1 cellular context compared by ENCODE assay signal in the genomic region with DNA sequence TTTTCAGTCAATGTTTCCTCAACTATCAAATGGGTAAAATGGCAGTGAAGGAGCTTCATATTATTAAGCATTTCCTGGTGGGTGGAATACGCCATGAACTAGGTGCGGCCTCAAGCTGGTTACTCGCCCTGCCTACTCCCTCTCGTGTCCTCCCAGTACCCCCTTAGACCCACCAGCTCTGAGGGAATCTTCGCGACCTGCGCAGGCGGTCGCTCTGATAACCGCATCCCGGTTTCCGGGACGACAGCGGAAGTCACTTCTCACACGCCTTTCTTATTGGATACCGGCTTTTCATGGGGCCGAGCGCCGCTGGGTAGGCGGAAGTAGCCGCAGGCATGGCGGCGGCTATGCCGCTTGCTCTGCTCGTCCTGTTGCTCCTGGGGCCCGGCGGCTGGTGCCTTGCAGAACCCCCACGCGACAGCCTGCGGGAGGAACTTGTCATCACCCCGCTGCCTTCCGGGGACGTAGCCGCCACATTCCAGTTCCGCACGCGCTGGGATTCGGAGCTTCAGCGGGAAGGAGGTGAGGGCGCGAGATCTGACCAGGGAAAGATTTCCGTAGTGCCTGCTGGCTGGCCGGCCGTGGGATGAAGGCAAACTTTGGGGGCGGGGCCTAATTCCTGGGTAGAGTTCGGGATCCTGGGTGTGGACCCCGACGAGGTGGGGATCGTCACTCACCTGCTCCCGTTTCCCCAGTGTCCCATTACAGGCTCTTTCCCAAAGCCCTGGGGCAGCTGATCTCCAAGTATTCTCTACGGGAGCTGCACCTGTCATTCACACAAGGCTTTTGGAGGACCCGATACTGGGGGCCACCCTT.
A peak's percentile ranks its signal among the peaks of the same experiment; 100 is the strongest.
TF ChIP-seq lines count a peak whose summit lies in the region.

A gene (plus strand): TSS at position 320 of the 816 bp plus-strand sequence. CDS start 16 bp downstream, at position 336.

TF ChIP-seq in HepG2, 621 proteins besides CTCF, POLR2A, EP300 and RAD21 (continued from another document and continues in another):
- TF ChIP-seq, protein P1, sequence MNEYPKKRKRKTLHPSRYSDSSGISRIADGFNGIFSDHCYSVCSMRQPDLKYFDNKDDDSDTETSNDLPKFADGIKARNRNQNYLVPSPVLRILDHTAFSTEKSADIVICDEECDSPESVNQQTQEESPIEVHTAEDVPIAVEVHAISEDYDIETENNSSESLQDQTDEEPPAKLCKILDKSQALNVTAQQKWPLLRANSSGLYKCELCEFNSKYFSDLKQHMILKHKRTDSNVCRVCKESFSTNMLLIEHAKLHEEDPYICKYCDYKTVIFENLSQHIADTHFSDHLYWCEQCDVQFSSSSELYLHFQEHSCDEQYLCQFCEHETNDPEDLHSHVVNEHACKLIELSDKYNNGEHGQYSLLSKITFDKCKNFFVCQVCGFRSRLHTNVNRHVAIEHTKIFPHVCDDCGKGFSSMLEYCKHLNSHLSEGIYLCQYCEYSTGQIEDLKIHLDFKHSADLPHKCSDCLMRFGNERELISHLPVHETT (CRISPR knock-in tag; conservative IDR thresholded peaks at IDR 0.05), result peak; percentile 56; the same call in 1 of the 2 replicates
- TF ChIP-seq TAF15 (IDR thresholded peaks at IDR 0.05; ENCODE audit: low read depth, low read length, poor library complexity, severe bottlenecking) (no peak), MEF2D (CRISPR knock-in tag; IDR thresholded peaks at IDR 0.05) (peak; percentile 86), HOXA3 (CRISPR knock-in tag; IDR thresholded peaks at IDR 0.05) (peak; percentile 98), XRCC5 (optimal IDR thresholded peaks at IDR 0.05; ENCODE audit: low read length) (peak; percentile 75), KDM3A (CRISPR knock-in tag; IDR thresholded peaks at IDR 0.05; ENCODE audit: low read depth) (peak; percentile 65; the same call in 1 of the 2 replicates), KLF11 (CRISPR knock-in tag; IDR thresholded peaks at IDR 0.05) (peak; percentile 95), SOX6 (IDR thresholded peaks at IDR 0.05) (no peak), SOX6 (CRISPR knock-in tag; IDR thresholded peaks at IDR 0.05) (peak; percentile 59), NFKBIZ (CRISPR knock-in tag; IDR thresholded peaks at IDR 0.05) (peak; percentile 81), ZNF572 (CRISPR knock-in tag; IDR thresholded peaks at IDR 0.05) (peak; percentile 96; the same call in 1 of the 2 replicates), KMT2A (CRISPR knock-in tag; IDR thresholded peaks at IDR 0.05) (peak; percentile 97), NR3C1 (CRISPR knock-in tag; IDR thresholded peaks at IDR 0.05) (no peak), PAWR (CRISPR knock-in tag; IDR thresholded peaks at IDR 0.05; ENCODE audit: borderline replicate concordance) (no peak), ZNF329 (CRISPR knock-in tag; IDR thresholded peaks at IDR 0.05; ENCODE audit: low read depth) (peak; percentile 80; the same call in 1 of the 2 replicates), SMYD3 (CRISPR knock-in tag; IDR thresholded peaks at IDR 0.05) (peak; percentile 82), HNF4A (CRISPR knock-in tag; IDR thresholded peaks at IDR 0.05) (no peak; the same call in 1 of the 2 replicates), SCMH1 (CRISPR knock-in tag; IDR thresholded peaks at IDR 0.05; ENCODE audit: borderline replicate concordance) (no peak), SIN3B (IDR thresholded peaks at IDR 0.05; ENCODE audit: low read length) (peak; percentile 95), ZNF124 (CRISPR knock-in tag; IDR thresholded peaks at IDR 0.05) (peak; percentile 96), SRSF1 (optimal IDR thresholded peaks at IDR 0.05; ENCODE audit: low read depth, low read length) (peak; percentile 97), ZNF891 (CRISPR knock-in tag; IDR thresholded peaks at IDR 0.05) (peak; percentile 99), BCL6 (CRISPR knock-in tag; IDR thresholded peaks at IDR 0.05) (peak; percentile 47), GZF1 (CRISPR knock-in tag; IDR thresholded peaks at IDR 0.05) (peak; percentile 88; the same call in 1 of the 2 replicates), ZBTB1 (CRISPR knock-in tag; IDR thresholded peaks at IDR 0.05; ENCODE audit: borderline replicate concordance) (0 out of 2 replicates have a peak, but pooled peaks have one; percentile 46), SATB2 (CRISPR knock-in tag; IDR thresholded peaks at IDR 0.05) (0 out of 2 replicates have a peak, but pooled peaks have one; percentile 92), SALL1 (CRISPR knock-in tag; IDR thresholded peaks at IDR 0.05) (peak; percentile 89), MED13 (CRISPR knock-in tag; IDR thresholded peaks at IDR 0.05) (peak; percentile 73; the same call in 1 of the 2 replicates), ZNF331 (CRISPR knock-in tag; IDR thresholded peaks at IDR 0.05) (peak; percentile 78; the same call in 1 of the 2 replicates), ERF (CRISPR knock-in tag; IDR thresholded peaks at IDR 0.05) (peak; percentile 95), TRIM24 (CRISPR knock-in tag; IDR thresholded peaks at IDR 0.05) (no peak), ZZZ3 (CRISPR knock-in tag; IDR thresholded peaks at IDR 0.05; ENCODE audit: borderline replicate concordance) (peak; percentile 18; the same call in 1 of the 2 replicates), FOXJ3 (CRISPR knock-in tag; IDR thresholded peaks at IDR 0.05; ENCODE audit: borderline replicate concordance) (peak; percentile 78; the same call in 1 of the 2 replicates), NR2F1 (CRISPR knock-in tag; IDR thresholded peaks at IDR 0.05) (no peak), ZNF549 (CRISPR knock-in tag; IDR thresholded peaks at IDR 0.05) (peak; percentile 23; the same call in 1 of the 2 replicates), PLRG1 (conservative IDR thresholded peaks at IDR 0.05) (no peak), ADNP (CRISPR knock-in tag; IDR thresholded peaks at IDR 0.05) (no peak)
- TF ChIP-seq, protein P2, sequence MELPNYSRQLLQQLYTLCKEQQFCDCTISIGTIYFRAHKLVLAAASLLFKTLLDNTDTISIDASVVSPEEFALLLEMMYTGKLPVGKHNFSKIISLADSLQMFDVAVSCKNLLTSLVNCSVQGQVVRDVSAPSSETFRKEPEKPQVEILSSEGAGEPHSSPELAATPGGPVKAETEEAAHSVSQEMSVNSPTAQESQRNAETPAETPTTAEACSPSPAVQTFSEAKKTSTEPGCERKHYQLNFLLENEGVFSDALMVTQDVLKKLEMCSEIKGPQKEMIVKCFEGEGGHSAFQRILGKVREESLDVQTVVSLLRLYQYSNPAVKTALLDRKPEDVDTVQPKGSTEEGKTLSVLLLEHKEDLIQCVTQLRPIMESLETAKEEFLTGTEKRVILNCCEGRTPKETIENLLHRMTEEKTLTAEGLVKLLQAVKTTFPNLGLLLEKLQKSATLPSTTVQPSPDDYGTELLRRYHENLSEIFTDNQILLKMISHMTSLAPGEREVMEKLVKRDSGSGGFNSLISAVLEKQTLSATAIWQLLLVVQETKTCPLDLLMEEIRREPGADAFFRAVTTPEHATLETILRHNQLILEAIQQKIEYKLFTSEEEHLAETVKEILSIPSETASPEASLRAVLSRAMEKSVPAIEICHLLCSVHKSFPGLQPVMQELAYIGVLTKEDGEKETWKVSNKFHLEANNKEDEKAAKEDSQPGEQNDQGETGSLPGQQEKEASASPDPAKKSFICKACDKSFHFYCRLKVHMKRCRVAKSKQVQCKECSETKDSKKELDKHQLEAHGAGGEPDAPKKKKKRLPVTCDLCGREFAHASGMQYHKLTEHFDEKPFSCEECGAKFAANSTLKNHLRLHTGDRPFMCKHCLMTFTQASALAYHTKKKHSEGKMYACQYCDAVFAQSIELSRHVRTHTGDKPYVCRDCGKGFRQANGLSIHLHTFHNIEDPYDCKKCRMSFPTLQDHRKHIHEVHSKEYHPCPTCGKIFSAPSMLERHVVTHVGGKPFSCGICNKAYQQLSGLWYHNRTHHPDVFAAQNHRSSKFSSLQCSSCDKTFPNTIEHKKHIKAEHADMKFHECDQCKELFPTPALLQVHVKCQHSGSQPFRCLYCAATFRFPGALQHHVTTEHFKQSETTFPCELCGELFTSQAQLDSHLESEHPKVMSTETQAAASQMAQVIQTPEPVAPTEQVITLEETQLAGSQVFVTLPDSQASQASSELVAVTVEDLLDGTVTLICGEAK (IDR thresholded peaks at IDR 0.05), result peak; percentile 74
- TF ChIP-seq, protein P2 (CRISPR knock-in tag; IDR thresholded peaks at IDR 0.05), result peak; percentile 92; the same call in 1 of the 2 replicates
- TF ChIP-seq, protein P3, sequence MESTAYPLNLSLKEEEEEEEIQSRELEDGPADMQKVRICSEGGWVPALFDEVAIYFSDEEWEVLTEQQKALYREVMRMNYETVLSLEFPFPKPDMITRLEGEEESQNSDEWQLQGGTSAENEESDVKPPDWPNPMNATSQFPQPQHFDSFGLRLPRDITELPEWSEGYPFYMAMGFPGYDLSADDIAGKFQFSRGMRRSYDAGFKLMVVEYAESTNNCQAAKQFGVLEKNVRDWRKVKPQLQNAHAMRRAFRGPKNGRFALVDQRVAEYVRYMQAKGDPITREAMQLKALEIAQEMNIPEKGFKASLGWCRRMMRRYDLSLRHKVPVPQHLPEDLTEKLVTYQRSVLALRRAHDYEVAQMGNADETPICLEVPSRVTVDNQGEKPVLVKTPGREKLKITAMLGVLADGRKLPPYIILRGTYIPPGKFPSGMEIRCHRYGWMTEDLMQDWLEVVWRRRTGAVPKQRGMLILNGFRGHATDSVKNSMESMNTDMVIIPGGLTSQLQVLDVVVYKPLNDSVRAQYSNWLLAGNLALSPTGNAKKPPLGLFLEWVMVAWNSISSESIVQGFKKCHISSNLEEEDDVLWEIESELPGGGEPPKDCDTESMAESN (CRISPR knock-in tag; conservative IDR thresholded peaks at IDR 0.05), result peak; percentile 96
- TF ChIP-seq, protein P4, sequence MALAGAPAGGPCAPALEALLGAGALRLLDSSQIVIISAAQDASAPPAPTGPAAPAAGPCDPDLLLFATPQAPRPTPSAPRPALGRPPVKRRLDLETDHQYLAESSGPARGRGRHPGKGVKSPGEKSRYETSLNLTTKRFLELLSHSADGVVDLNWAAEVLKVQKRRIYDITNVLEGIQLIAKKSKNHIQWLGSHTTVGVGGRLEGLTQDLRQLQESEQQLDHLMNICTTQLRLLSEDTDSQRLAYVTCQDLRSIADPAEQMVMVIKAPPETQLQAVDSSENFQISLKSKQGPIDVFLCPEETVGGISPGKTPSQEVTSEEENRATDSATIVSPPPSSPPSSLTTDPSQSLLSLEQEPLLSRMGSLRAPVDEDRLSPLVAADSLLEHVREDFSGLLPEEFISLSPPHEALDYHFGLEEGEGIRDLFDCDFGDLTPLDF (CRISPR knock-in tag; IDR thresholded peaks at IDR 0.05), result peak; percentile 76
- TF ChIP-seq, protein P5, sequence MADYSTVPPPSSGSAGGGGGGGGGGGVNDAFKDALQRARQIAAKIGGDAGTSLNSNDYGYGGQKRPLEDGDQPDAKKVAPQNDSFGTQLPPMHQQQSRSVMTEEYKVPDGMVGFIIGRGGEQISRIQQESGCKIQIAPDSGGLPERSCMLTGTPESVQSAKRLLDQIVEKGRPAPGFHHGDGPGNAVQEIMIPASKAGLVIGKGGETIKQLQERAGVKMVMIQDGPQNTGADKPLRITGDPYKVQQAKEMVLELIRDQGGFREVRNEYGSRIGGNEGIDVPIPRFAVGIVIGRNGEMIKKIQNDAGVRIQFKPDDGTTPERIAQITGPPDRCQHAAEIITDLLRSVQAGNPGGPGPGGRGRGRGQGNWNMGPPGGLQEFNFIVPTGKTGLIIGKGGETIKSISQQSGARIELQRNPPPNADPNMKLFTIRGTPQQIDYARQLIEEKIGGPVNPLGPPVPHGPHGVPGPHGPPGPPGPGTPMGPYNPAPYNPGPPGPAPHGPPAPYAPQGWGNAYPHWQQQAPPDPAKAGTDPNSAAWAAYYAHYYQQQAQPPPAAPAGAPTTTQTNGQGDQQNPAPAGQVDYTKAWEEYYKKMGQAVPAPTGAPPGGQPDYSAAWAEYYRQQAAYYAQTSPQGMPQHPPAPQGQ (CRISPR knock-in tag; IDR thresholded peaks at IDR 0.05; ENCODE audit: borderline replicate concordance), result no peak
- TF ChIP-seq, protein P6, sequence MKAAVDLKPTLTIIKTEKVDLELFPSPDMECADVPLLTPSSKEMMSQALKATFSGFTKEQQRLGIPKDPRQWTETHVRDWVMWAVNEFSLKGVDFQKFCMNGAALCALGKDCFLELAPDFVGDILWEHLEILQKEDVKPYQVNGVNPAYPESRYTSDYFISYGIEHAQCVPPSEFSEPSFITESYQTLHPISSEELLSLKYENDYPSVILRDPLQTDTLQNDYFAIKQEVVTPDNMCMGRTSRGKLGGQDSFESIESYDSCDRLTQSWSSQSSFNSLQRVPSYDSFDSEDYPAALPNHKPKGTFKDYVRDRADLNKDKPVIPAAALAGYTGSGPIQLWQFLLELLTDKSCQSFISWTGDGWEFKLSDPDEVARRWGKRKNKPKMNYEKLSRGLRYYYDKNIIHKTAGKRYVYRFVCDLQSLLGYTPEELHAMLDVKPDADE (CRISPR knock-in tag; IDR thresholded peaks at IDR 0.05), result peak; percentile 85; the same call in 1 of the 2 replicates
- TF ChIP-seq, protein P7, sequence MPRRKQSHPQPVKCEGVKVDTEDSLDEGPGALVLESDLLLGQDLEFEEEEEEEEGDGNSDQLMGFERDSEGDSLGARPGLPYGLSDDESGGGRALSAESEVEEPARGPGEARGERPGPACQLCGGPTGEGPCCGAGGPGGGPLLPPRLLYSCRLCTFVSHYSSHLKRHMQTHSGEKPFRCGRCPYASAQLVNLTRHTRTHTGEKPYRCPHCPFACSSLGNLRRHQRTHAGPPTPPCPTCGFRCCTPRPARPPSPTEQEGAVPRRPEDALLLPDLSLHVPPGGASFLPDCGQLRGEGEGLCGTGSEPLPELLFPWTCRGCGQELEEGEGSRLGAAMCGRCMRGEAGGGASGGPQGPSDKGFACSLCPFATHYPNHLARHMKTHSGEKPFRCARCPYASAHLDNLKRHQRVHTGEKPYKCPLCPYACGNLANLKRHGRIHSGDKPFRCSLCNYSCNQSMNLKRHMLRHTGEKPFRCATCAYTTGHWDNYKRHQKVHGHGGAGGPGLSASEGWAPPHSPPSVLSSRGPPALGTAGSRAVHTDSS (CRISPR knock-in tag; conservative IDR thresholded peaks at IDR 0.05), result 0 out of 2 replicates have a peak, but pooled peaks have one; percentile 92
